ENCODE assay signal across 11 cellular contexts in genomic region chr9:16515879-16516289, GRCh38.
A peak's percentile ranks its signal among the peaks of the same experiment; 100 is the strongest.
DNase-seq lines count a peak whose midpoint lies in the region; FAIRE-seq and TF ChIP-seq lines count a peak whose summit lies in the region.
"Had no signal": no experiment of that assay in that cellular context is flagged by ENCODE, and none has a peak within 500 bp of the region (broad histone marks: within the 10 kb centered on the region; RNA-seq: fewer than 3 reads in every experiment).

No MANE protein-coding gene starts in this region.

- TF ChIP-seq CTCF in AG09319 (IDR thresholded peaks at IDR 0.05; ENCODE audit: low read depth, low read length) (no peak), neural crest cell (conservative IDR thresholded peaks at IDR 0.05) (no peak)

- no peaks in the 10 kb centered on the region for H3K27me3 Mint-ChIP-seq in neural crest cell (ENCODE audit: low read depth)
- H3K27me3 Mint-ChIP-seq: activated naive CD4-positive, alpha-beta T cell treated with anti-CD3 and anti-CD28 coated beads, Interleukin-2, amount 50 U/mL, for 24 hours had no signal

- peak overlapping the region; percentile 12 for H3K27ac Mint-ChIP-seq in neural crest cell (ENCODE audit: unreplicated experiment)
- H3K27ac Mint-ChIP-seq: activated naive CD4-positive, alpha-beta T cell treated with anti-CD3 and anti-CD28 coated beads, Interleukin-2, amount 50 U/mL, for 24 hours had no signal

- TF ChIP-seq POLR2A in GM12891 (IDR thresholded peaks at IDR 0.05; ENCODE audit: low read depth, low read length): no peak

- H3K36me3 Mint-ChIP-seq in neural crest cell (ENCODE audit: low read depth): no peaks in the 10 kb centered on the region
- H3K36me3 Mint-ChIP-seq: activated naive CD4-positive, alpha-beta T cell treated with anti-CD3 and anti-CD28 coated beads, Interleukin-2, amount 50 U/mL, for 24 hours had no signal

- no peaks in the 10 kb centered on the region for H3K36me3 ChIP-seq in NT2/D1 (ENCODE audit: insufficient read depth, insufficient read length, low read length)

- H3K9me3 ChIP-seq in NT2/D1 (ENCODE audit: insufficient read depth, low read length): no peaks in the 10 kb centered on the region

- in situ Hi-C loops in ACHN (cut with HindIII; ENCODE audit: low pct_ligation_motif_present, low pct_unique_long_range_greater_than_20kb, low sequenced_read_pairs): no loop called here

- peaks cover 6% of the 10 kb centered on the region for H3K4me1 ChIP-seq in NT2/D1 (ENCODE audit: insufficient read depth, insufficient read length)

- no peaks in the 10 kb centered on the region for H3K9me3 Mint-ChIP-seq in neural crest cell
- H3K9me3 Mint-ChIP-seq: activated naive CD4-positive, alpha-beta T cell treated with anti-CD3 and anti-CD28 coated beads, Interleukin-2, amount 50 U/mL, for 24 hours had no signal

- peak overlapping the region; percentile 64 for H3K4me3 Mint-ChIP-seq in neural crest cell
- H3K4me3 Mint-ChIP-seq: activated naive CD4-positive, alpha-beta T cell treated with anti-CD3 and anti-CD28 coated beads, Interleukin-2, amount 50 U/mL, for 24 hours had no signal

- DNase-seq in AG09319 (ENCODE audit: extremely low read depth, low read depth): peak; percentile 44
- peak; percentile 83 for DNase-seq in NT2/D1 (ENCODE audit: low read depth, low spot score)
- peak; percentile 74 for DNase-seq in fibroblast of the conjunctiva (ENCODE audit: low read depth)
- DNase-seq in neural crest cell (ENCODE audit: low read depth, low spot score): peak; percentile 14
- no peak for DNase-seq in GM12891 (ENCODE audit: insufficient read length, low spot score)
- no peak for DNase-seq in NCI-H1048 (lab: John Stamatoyannopoulos, UW)
- DNase-seq in ACHN: no peak
- no peak for DNase-seq in DMS79 treated with DMSO at 0.1 percent for 48 hours (lab: John Stamatoyannopoulos, UW)
- DNase-seq: NCI-H1436 treated with DMSO at 0.1 percent for 48 hours, T-helper 9 cell had no signal

- no peak overlapping the region for H3K9ac ChIP-seq in NT2/D1 (ENCODE audit: insufficient read length, low read depth)

- H3K4me3 ChIP-seq in NT2/D1 (ENCODE audit: insufficient read length, low read depth): no peak overlapping the region

- H3K27me3 ChIP-seq in NT2/D1 (ENCODE audit: insufficient read depth, insufficient read length): no peaks in the 10 kb centered on the region

- FAIRE-seq in GM12891 (lab: Jason Lieb, UNC): no peak

- peaks cover 45% of the 10 kb centered on the region for H3K4me1 Mint-ChIP-seq in neural crest cell
- H3K4me1 Mint-ChIP-seq: activated naive CD4-positive, alpha-beta T cell treated with anti-CD3 and anti-CD28 coated beads, Interleukin-2, amount 50 U/mL, for 24 hours had no signal

TF ChIP-seq in GM12891, 5 proteins besides CTCF, POLR2A, EP300 and RAD21:
- TF ChIP-seq PAX5 (IDR thresholded peaks at IDR 0.05; ENCODE audit: insufficient read depth, low read length, severe bottlenecking) (no peak), TAF1 (IDR thresholded peaks at IDR 0.05; ENCODE audit: low read depth, low read length) (no peak), POU2F2 (IDR thresholded peaks at IDR 0.05; ENCODE audit: low read depth, low read length) (no peak), SPI1 (IDR thresholded peaks at IDR 0.05; ENCODE audit: low read depth, low read length) (no peak), POLR2AphosphoS5 (IDR thresholded peaks at IDR 0.05; ENCODE audit: low read depth, low read length) (no peak)

Comparison
In these comparisons a context has a peak if more than half of its experiments do, and no peak if none do; other contexts are left out.
1. DNase-seq: peak in AG09319 (single experiment), NT2/D1 (single experiment), fibroblast of the conjunctiva (single experiment) and neural crest cell (single experiment); none in GM12891 (single experiment), NCI-H1048 (single experiment), ACHN (single experiment) and DMS79 treated with DMSO at 0.1 percent for 48 hours (single experiment).